Comparison of ENCODE assay signal across 8 cellular contexts in genomic region chr4:118669220-118669619, GRCh38. TPM values are rescaled to one million over a fixed set of nuclear protein-coding genes. Genes with fewer than 3 reads are reported as not detected.
DNase-seq lines count a peak whose midpoint lies in the region; ATAC-seq and TF ChIP-seq lines count a peak whose summit lies in the region.
"Not testable (repeated sequence)": the region's sequence is repeated elsewhere in the genome, so short reads cannot be mapped to it uniquely, and the experiment has no call there.

No MANE protein-coding gene starts in this region.

- H3K4me1 ChIP-seq in naive thymus-derived CD4-positive, alpha-beta T cell (ENCODE audit: control insufficient read depth in 2 of 2, insufficient read depth in 2 of 2, low read length in 2 of 2): not testable (repeated sequence)

- POLR2A ChIA-PET in naive thymus-derived CD4-positive, alpha-beta T cell (lab: Charles Lee): not testable (repeated sequence)

- not testable (repeated sequence) for H3K27ac Mint-ChIP-seq in naive thymus-derived CD4-positive, alpha-beta T cell

- not testable (repeated sequence) for H3K4me3 ChIP-seq in SK-N-MC; cardiac fibroblast (replicated peaks in 1 of 2; ENCODE audit: low read depth in 2 of 2, low read length in 2 of 2); naive thymus-derived CD4-positive, alpha-beta T cell (ENCODE audit: low read length)

- not testable (repeated sequence) for H3K36me3 Mint-ChIP-seq in naive thymus-derived CD4-positive, alpha-beta T cell

- H3K27me3 ChIP-seq in naive thymus-derived CD4-positive, alpha-beta T cell (ENCODE audit: control insufficient read depth in 2 of 2, insufficient read depth in 2 of 2, low read length in 2 of 2): not testable (repeated sequence)

- not testable (repeated sequence) for TF ChIP-seq CTCF in cardiac fibroblast (IDR thresholded peaks at IDR 0.05; ENCODE audit: low read depth, low read length)

- not testable (repeated sequence) for H3K4me1 Mint-ChIP-seq in naive thymus-derived CD4-positive, alpha-beta T cell

- not testable (repeated sequence) for H3K9me3 Mint-ChIP-seq in naive thymus-derived CD4-positive, alpha-beta T cell

- H3K4me3 Mint-ChIP-seq in naive thymus-derived CD4-positive, alpha-beta T cell: not testable (repeated sequence)

- not testable (repeated sequence) for H3K27me3 Mint-ChIP-seq in naive thymus-derived CD4-positive, alpha-beta T cell

- CTCF ChIA-PET in naive thymus-derived CD4-positive, alpha-beta T cell (lab: Charles Lee): not testable (repeated sequence)

- H3K9ac ChIP-seq in SK-N-MC (ENCODE audit: insufficient read length): not testable (repeated sequence)

- H3K27ac ChIP-seq in SK-N-MC; naive thymus-derived CD4-positive, alpha-beta T cell (ENCODE audit: low read depth, low read length): not testable (repeated sequence)

- DNase-seq in CD1c-positive myeloid dendritic cell (ENCODE audit: extremely low spot score) (peak; percentile 47), HuH-7 (ENCODE audit: low spot score) (peak; percentile 6), SK-N-MC (ENCODE audit: low read depth, low spot score) (peak; percentile 66), activated T-cell treated with anti-CD3 and anti-CD28 coated beads for 1 hour (ENCODE audit: low read depth) (peak; percentile 29), cardiac fibroblast (ENCODE audit: low read depth in 2 of 2) (peak; percentile 80 to 82), left cardiac atrium (peak; percentile 57)
- DNase-seq in naive thymus-derived CD4-positive, alpha-beta T cell: peak in 8 of 9 donors; percentile 9 to 50 (median 36)
- peak; percentile 9 for DNase-seq in stimulated activated CD8-positive, alpha-beta memory T cell treated with anti-CD3 and anti-CD28 coated beads, Interleukin-2, amount 100 ng/mL, for 48 hours (ENCODE audit: low read depth in 2 of 2)

- intact Hi-C loops in left cardiac atrium (cut with DNase I); naive thymus-derived CD4-positive, alpha-beta T cell (cut with micrococcal nuclease): not testable (repeated sequence)

- not testable (repeated sequence) for H3K36me3 ChIP-seq in SK-N-MC (ENCODE audit: insufficient read depth, low read length); naive thymus-derived CD4-positive, alpha-beta T cell (ENCODE audit: control insufficient read depth in 2 of 3, insufficient read depth in 3 of 3, low read length in 3 of 3)

- H3K9me3 ChIP-seq in SK-N-MC (ENCODE audit: low read depth, low read length); naive thymus-derived CD4-positive, alpha-beta T cell (ENCODE audit: control insufficient read depth in 2 of 3, low read length in 3 of 3): not testable (repeated sequence)

- not testable (repeated sequence) for ATAC-seq in left cardiac atrium; naive thymus-derived CD4-positive, alpha-beta T cell

RNA-seq across cellular contexts. Expression of gene METTL14, which starts 16.0 kb away (rescaled TPM):
- total RNA-seq in left cardiac atrium: 10 to 100 TPM; 30.2 to 38.4 TPM
- total RNA-seq in naive thymus-derived CD4-positive, alpha-beta T cell: 10 to 100 TPM; 46.9 to 64.8 (median 48.7) TPM
- 10 to 100 TPM; 32.7 to 40.9 TPM for polyA plus RNA-seq in naive thymus-derived CD4-positive, alpha-beta T cell

Comparison
In these comparisons a context has a peak if more than half of its experiments do, and no peak if none do; other contexts are left out.
1. DNase-seq: peak in every context shown above with its lines; median percentile 81 in cardiac fibroblast; 66 in SK-N-MC; 57 in left cardiac atrium; 47 in CD1c-positive myeloid dendritic cell; 36 in naive thymus-derived CD4-positive, alpha-beta T cell; 29 in activated T-cell treated with anti-CD3 and anti-CD28 coated beads for 1 hour; 9 in stimulated activated CD8-positive, alpha-beta memory T cell treated with anti-CD3 and anti-CD28 coated beads, Interleukin-2, amount 100 ng/mL, for 48 hours; 6 in HuH-7.